ENCODE assay signal across 15 cellular contexts in genomic region chr20:44629542-44629941, GRCh38. TPM values are rescaled to one million over a fixed set of nuclear protein-coding genes. Genes with fewer than 3 reads are reported as not detected.
DNase-seq lines count a peak whose midpoint lies in the region; ATAC-seq and TF ChIP-seq lines count a peak whose summit lies in the region.
"Had no signal": no experiment of that assay in that cellular context is flagged by ENCODE, and none has a peak within 500 bp of the region (broad histone marks: within the 10 kb centered on the region; RNA-seq: fewer than 3 reads in every experiment).

No MANE protein-coding gene starts in this region.

- H3K27me3 ChIP-seq in left ventricle myocardium inferior (ENCODE audit: low read depth) (no peaks in the 10 kb centered on the region), NT2/D1 (ENCODE audit: insufficient read depth, insufficient read length) (no peaks in the 10 kb centered on the region), stomach (no peaks in the 10 kb centered on the region)

- H3K27ac ChIP-seq in left ventricle myocardium inferior (replicated peaks) (no peak overlapping the region), stomach (no peak overlapping the region)
- H3K27ac ChIP-seq: RWPE1 had no signal

- no peaks in the 10 kb centered on the region for H3K9me3 ChIP-seq in left ventricle myocardium inferior (replicated peaks)
- 0 out of 2 replicates have a peak, but pooled peaks cover 2% of the 10 kb centered on the region for H3K9me3 ChIP-seq in NT2/D1 (ENCODE audit: insufficient read depth, low read length)
- no peaks in the 10 kb centered on the region for H3K9me3 ChIP-seq in stomach

- H3K4me3 ChIP-seq in left ventricle myocardium inferior (no peak overlapping the region), NT2/D1 (ENCODE audit: insufficient read length, low read depth) (no peak overlapping the region), stomach (no peak overlapping the region)

- TF ChIP-seq CTCF in left ventricle myocardium inferior (IDR thresholded peaks at IDR 0.05; ENCODE audit: borderline replicate concordance) (no peak), stomach (IDR thresholded peaks at IDR 0.05) (no peak)

- H3K4me1 ChIP-seq in left ventricle myocardium inferior (peaks cover 44% of the 10 kb centered on the region), NT2/D1 (ENCODE audit: insufficient read depth, insufficient read length) (peaks cover 15% of the 10 kb centered on the region), stomach (peaks cover 10 to 41% (median 25%) of the 10 kb centered on the region in 4 donors)

- peak; percentile 7 for ATAC-seq in left ventricle myocardium superior

- peak overlapping the region; percentile 53 for H3K9ac ChIP-seq in NT2/D1 (ENCODE audit: insufficient read length, low read depth)

- no peak for TF ChIP-seq POLR2A in stomach (IDR thresholded peaks at IDR 0.05)

- DNase-seq in left ventricle myocardium superior (no peak), left ventricle myocardium inferior (no peak), NT2/D1 (ENCODE audit: low read depth, low spot score) (no peak), head of caudate nucleus (peak in 24 of 42 donors; percentile 29 to 80 (median 50)), stomach (peak; percentile 35), hepatic stellate cell (ENCODE audit: low spot score) (no peak), SW 1271 (lab: John Stamatoyannopoulos, UW) (no peak)
- DNase-seq in activated CD8-positive, alpha-beta memory T cell treated with anti-CD3 and anti-CD28 coated beads for 24 hours: no peak
- DNase-seq: NCI-H1105; NCI-H1694; NCI-H226; NCI-H526; NK-92 treated with Interleukin-12 subunit alpha and Interleukin-12 subunit beta, amount 100 ng/mL, for 24 hours; OCI-M1 had no signal

- no peak for TF ChIP-seq EP300 in stomach (IDR thresholded peaks at IDR 0.05)

- intact Hi-C loops in left ventricle myocardium superior (cut with micrococcal nuclease): no loop called here
- intact Hi-C loops in left ventricle myocardium inferior (cut with micrococcal nuclease): no loop called here
- intact Hi-C loops in head of caudate nucleus (cut with DNase I): no loop called here
- intact Hi-C loops in stomach (cut with DNase I; ENCODE audit: low total_unique reads): no loop called here

- WGBS in stomach, 5 donors: 47 to 76% (median 57%) methylated on average over 8 to 10 of the region's 10 CpGs

- H3K36me3 ChIP-seq in left ventricle myocardium inferior (peaks cover 50% of the 10 kb centered on the region), NT2/D1 (ENCODE audit: insufficient read depth, insufficient read length, low read length) (peaks cover 56% of the 10 kb centered on the region), stomach (peaks cover under 1 to 51% (median 43%) of the 10 kb centered on the region in 4 donors)

RNA-seq across cellular contexts. Expression of gene ADA, which starts 22.0 kb away (rescaled TPM):
- total RNA-seq in left ventricle myocardium superior: 8.5 TPM
- total RNA-seq in left ventricle myocardium inferior: 6.7 TPM
- total RNA-seq in stomach: 100 to 1,000 TPM in 1 of 5 donors, 10 to 100 TPM in 3, 1 to 10 TPM in 1; 2.3 to 165 (median 22.3) TPM
- polyA plus RNA-seq in stomach: 10 to 100 TPM; 27.9 to 81.0 (median 53.1) TPM

RNA-seq across cellular contexts. Expression of gene PKIG, which starts 47.2 kb away (rescaled TPM):
- 195 TPM for total RNA-seq in left ventricle myocardium superior
- total RNA-seq in left ventricle myocardium inferior: 172 TPM
- total RNA-seq in stomach: 100 to 1,000 TPM in 1 of 5 donors, 10 to 100 TPM in 4; 17.4 to 113 (median 41.7) TPM
- polyA plus RNA-seq in stomach: 100 to 1,000 TPM in 1 of 3 donors, 10 to 100 TPM in 2; 52.0 to 124 (median 86.9) TPM

Comparison
In these comparisons a context has a peak if more than half of its experiments do, and no peak if none do; other contexts are left out.
1. DNase-seq: peak in head of caudate nucleus (24 of 42) and stomach (single experiment); none in left ventricle myocardium superior (single experiment), left ventricle myocardium inferior (single experiment), NT2/D1 (single experiment), activated CD8-positive, alpha-beta memory T cell treated with anti-CD3 and anti-CD28 coated beads for 24 hours (single experiment), hepatic stellate cell (single experiment) and SW 1271 (0 of 2).